ENCODE assay signal across 24 cellular contexts in genomic region chr10:10552948-10553347, GRCh38.
DNase-seq lines count a peak whose midpoint lies in the region; ATAC-seq and TF ChIP-seq lines count a peak whose summit lies in the region.
"Had no signal": no experiment of that assay in that cellular context is flagged by ENCODE, and none has a peak within 500 bp of the region (broad histone marks: within the 10 kb centered on the region; RNA-seq: fewer than 3 reads in every experiment).

No MANE protein-coding gene starts in this region.

- no peak overlapping the region for H3K27ac ChIP-seq in neuronal stem cell (replicated peaks; ENCODE audit: low read length)
- H3K27ac ChIP-seq: RWPE1 had no signal

- ATAC-seq in GM18519 (IDR thresholded peaks at IDR 0.05; ENCODE audit: low FRiP score, unreplicated experiment) (peak; percentile 41), HG03469 (IDR thresholded peaks at IDR 0.05; ENCODE audit: unreplicated experiment) (peak; percentile 52), sciatic nerve (no peak)
- ATAC-seq: CD8-positive, alpha-beta T cell; SK-N-SH treated with all-trans-retinoic acid at 6 μM for 48 hours had no signal

- H3K14ac ChIP-seq in neuronal stem cell (ENCODE audit: low read length), result no peak overlapping the region

- no peaks in the 10 kb centered on the region for H3K79me1 ChIP-seq in neuronal stem cell (ENCODE audit: low read depth, low read length)

- no peak for TF ChIP-seq CTCF in nephron progenitor cell (IDR thresholded peaks at IDR 0.05)

- intact Hi-C loops in activated CD4-positive, alpha-beta memory T cell treated with anti-CD3 and anti-CD28 coated beads for 36 hours (cut with micrococcal nuclease), result no loop called here
- intact Hi-C loops in sciatic nerve (cut with DNase I), result no loop called here

- no peak overlapping the region for H3K4me2 ChIP-seq in neuronal stem cell (ENCODE audit: insufficient read depth, low read length, poor library complexity, severe bottlenecking)

- H3K36me3 Mint-ChIP-seq in activated CD4-positive, alpha-beta memory T cell treated with anti-CD3 and anti-CD28 coated beads for 36 hours, result no peaks in the 10 kb centered on the region
- no peaks in the 10 kb centered on the region for H3K36me3 Mint-ChIP-seq in activated CD4-positive, alpha-beta memory T cell treated with anti-CD3 and anti-CD28 coated beads, Interleukin-2, amount 10 ng/mL, durations not matched to agents 7 days and 5 days (ENCODE audit: low read depth)
- no peaks in the 10 kb centered on the region for H3K36me3 Mint-ChIP-seq in nephron progenitor cell (ENCODE audit: low read depth)
- H3K36me3 Mint-ChIP-seq: CD8-positive, alpha-beta T cell had no signal

- WGBS in neuronal stem cell (ENCODE audit: extremely low coverage in 2 of 2, insufficient read length in 2 of 2, insufficient replicate concordance in 1 of 2), 2 donors, result no CpG with 5 or more reads among the region's 3 CpGs

- no peak overlapping the region for H3K4ac ChIP-seq in neuronal stem cell (ENCODE audit: low read length)

- peaks cover 18 to 21% of the 10 kb centered on the region in 2 donors for H3K4me1 ChIP-seq in neuronal stem cell (ENCODE audit: control insufficient read depth in 2 of 2, insufficient read depth in 1 of 2, low read depth in 1 of 2, low read length in 2 of 2)

- peak overlapping the region; percentile 41 for H2AFZ ChIP-seq in neuronal stem cell (ENCODE audit: low read length)

- H3K23ac ChIP-seq in neuronal stem cell (ENCODE audit: low read depth, low read length, poor library complexity), result no peak overlapping the region

- H2AK5ac ChIP-seq in neuronal stem cell (ENCODE audit: low read depth, low read length), result no peak overlapping the region

- no peak overlapping the region for H2BK120ac ChIP-seq in neuronal stem cell (ENCODE audit: low read depth, low read length)

- H3K27ac Mint-ChIP-seq in activated CD4-positive, alpha-beta memory T cell treated with anti-CD3 and anti-CD28 coated beads for 36 hours, result no peak overlapping the region
- H3K27ac Mint-ChIP-seq in activated CD4-positive, alpha-beta memory T cell treated with anti-CD3 and anti-CD28 coated beads, Interleukin-2, amount 10 ng/mL, durations not matched to agents 7 days and 5 days, result no peak overlapping the region
- H3K27ac Mint-ChIP-seq in nephron progenitor cell, result no peak overlapping the region
- H3K27ac Mint-ChIP-seq: CD8-positive, alpha-beta T cell; IgD-negative memory B cell had no signal

- H3K9ac ChIP-seq in neuronal stem cell (ENCODE audit: low read depth, low read length, poor library complexity), result no peak overlapping the region

- no peaks in the 10 kb centered on the region for H3K27me3 ChIP-seq in neuronal stem cell (ENCODE audit: control insufficient read depth in 3 of 3, insufficient read depth in 3 of 3, low read depth in 1 of 3, low read length in 3 of 3)

- H3K4me3 ChIP-seq in neuronal stem cell (ENCODE audit: low read length in 2 of 2), result no peak overlapping the region

- peaks cover 0 to 1% of the 10 kb centered on the region in 2 donors for H3K36me3 ChIP-seq in neuronal stem cell (replicated peaks in 1 of 2; ENCODE audit: control insufficient read depth in 2 of 2, insufficient read depth in 2 of 2, low read length in 2 of 2)

- CTCF ChIA-PET in activated CD4-positive, alpha-beta memory T cell treated with anti-CD3 and anti-CD28 coated beads for 36 hours (lab: Charles Lee), result no interaction called here
- CTCF ChIA-PET in activated CD4-positive, alpha-beta memory T cell treated with anti-CD3 and anti-CD28 coated beads, Interleukin-2, amount 10 ng/mL, durations not matched to agents 7 days and 5 days (lab: Charles Lee), result no interaction called here

- H3K4me3 Mint-ChIP-seq in activated CD4-positive, alpha-beta memory T cell treated with anti-CD3 and anti-CD28 coated beads for 36 hours, result no peak overlapping the region
- H3K4me3 Mint-ChIP-seq in activated CD4-positive, alpha-beta memory T cell treated with anti-CD3 and anti-CD28 coated beads, Interleukin-2, amount 10 ng/mL, durations not matched to agents 7 days and 5 days, result no peak overlapping the region
- H3K4me3 Mint-ChIP-seq in nephron progenitor cell, result no peak overlapping the region
- H3K4me3 Mint-ChIP-seq: CD8-positive, alpha-beta T cell; IgD-negative memory B cell had no signal

- DNase-seq in activated CD4-positive, alpha-beta memory T cell treated with anti-CD3 and anti-CD28 coated beads for 36 hours, result peak; percentile 9
- no peak for DNase-seq in activated CD4-positive, alpha-beta memory T cell treated with anti-CD3 and anti-CD28 coated beads, Interleukin-2, amount 10 ng/mL, durations not matched to agents 7 days and 5 days
- DNase-seq in neuronal stem cell (ENCODE audit: low spot score) (no peak), sciatic nerve (ENCODE audit: low spot score) (no peak), nephron progenitor cell (no peak)
- DNase-seq in activated CD4-positive, CD25-positive, alpha-beta regulatory T cell (lab: John Stamatoyannopoulos, UW), result no peak
- DNase-seq: AML-193; C1 segment of cervical spinal cord; CD8-positive, alpha-beta T cell; DND-41; GOT3; HCEC 1CT; MV-4-11; NCI-H1417; NCI-H187 treated with DMSO at 0.1 percent for 48 hours; NCI-H2227 treated with DMSO at 0.1 percent for 48 hours; NCI-H510A; NCI-H774; NK-92 treated with Interleukin-12 subunit alpha and Interleukin-12 subunit beta, amount 100 ng/mL, for 24 hours had no signal

- no peak overlapping the region for H4K91ac ChIP-seq in neuronal stem cell (ENCODE audit: low read depth, low read length, poor library complexity)

- H4K8ac ChIP-seq in neuronal stem cell (ENCODE audit: low read depth, low read length), result no peak overlapping the region

- no peaks in the 10 kb centered on the region for H3K9me3 Mint-ChIP-seq in activated CD4-positive, alpha-beta memory T cell treated with anti-CD3 and anti-CD28 coated beads for 36 hours
- no peaks in the 10 kb centered on the region for H3K9me3 Mint-ChIP-seq in activated CD4-positive, alpha-beta memory T cell treated with anti-CD3 and anti-CD28 coated beads, Interleukin-2, amount 10 ng/mL, durations not matched to agents 7 days and 5 days
- no peaks in the 10 kb centered on the region for H3K9me3 Mint-ChIP-seq in nephron progenitor cell
- H3K9me3 Mint-ChIP-seq: CD8-positive, alpha-beta T cell had no signal

- no peaks in the 10 kb centered on the region for H3K4me1 Mint-ChIP-seq in activated CD4-positive, alpha-beta memory T cell treated with anti-CD3 and anti-CD28 coated beads for 36 hours (ENCODE audit: low read depth)
- no peaks in the 10 kb centered on the region for H3K4me1 Mint-ChIP-seq in activated CD4-positive, alpha-beta memory T cell treated with anti-CD3 and anti-CD28 coated beads, Interleukin-2, amount 10 ng/mL, durations not matched to agents 7 days and 5 days
- peaks cover 28% of the 10 kb centered on the region for H3K4me1 Mint-ChIP-seq in nephron progenitor cell
- H3K4me1 Mint-ChIP-seq: IgD-negative memory B cell had no signal

- POLR2A ChIA-PET in activated CD4-positive, alpha-beta memory T cell treated with anti-CD3 and anti-CD28 coated beads for 36 hours (lab: Charles Lee), result no interaction called here
- POLR2A ChIA-PET in activated CD4-positive, alpha-beta memory T cell treated with anti-CD3 and anti-CD28 coated beads, Interleukin-2, amount 10 ng/mL, durations not matched to agents 7 days and 5 days (lab: Charles Lee), result no interaction called here

- H3K9me3 ChIP-seq in neuronal stem cell (replicated peaks in 1 of 2; ENCODE audit: control insufficient read depth in 2 of 2, insufficient read depth in 1 of 2, low read depth in 1 of 2, low read length in 2 of 2), result no peaks in the 10 kb centered on the region

- no peak overlapping the region for H2BK15ac ChIP-seq in neuronal stem cell (ENCODE audit: low read length)

- H2BK5ac ChIP-seq in neuronal stem cell (ENCODE audit: low read length), result no peak overlapping the region

- H2BK12ac ChIP-seq in neuronal stem cell (ENCODE audit: low read length), result no peak overlapping the region

- peaks cover 2% of the 10 kb centered on the region for H3K27me3 Mint-ChIP-seq in activated CD4-positive, alpha-beta memory T cell treated with anti-CD3 and anti-CD28 coated beads for 36 hours
- no peaks in the 10 kb centered on the region for H3K27me3 Mint-ChIP-seq in activated CD4-positive, alpha-beta memory T cell treated with anti-CD3 and anti-CD28 coated beads, Interleukin-2, amount 10 ng/mL, durations not matched to agents 7 days and 5 days
- peaks cover 7% of the 10 kb centered on the region for H3K27me3 Mint-ChIP-seq in nephron progenitor cell (ENCODE audit: low read depth, poor library complexity)
- H3K27me3 Mint-ChIP-seq: IgD-negative memory B cell had no signal

- no peak overlapping the region for H3K18ac ChIP-seq in neuronal stem cell (ENCODE audit: low read length)
